ENCODE assay signal across 8 cellular contexts in the genomic region with DNA sequence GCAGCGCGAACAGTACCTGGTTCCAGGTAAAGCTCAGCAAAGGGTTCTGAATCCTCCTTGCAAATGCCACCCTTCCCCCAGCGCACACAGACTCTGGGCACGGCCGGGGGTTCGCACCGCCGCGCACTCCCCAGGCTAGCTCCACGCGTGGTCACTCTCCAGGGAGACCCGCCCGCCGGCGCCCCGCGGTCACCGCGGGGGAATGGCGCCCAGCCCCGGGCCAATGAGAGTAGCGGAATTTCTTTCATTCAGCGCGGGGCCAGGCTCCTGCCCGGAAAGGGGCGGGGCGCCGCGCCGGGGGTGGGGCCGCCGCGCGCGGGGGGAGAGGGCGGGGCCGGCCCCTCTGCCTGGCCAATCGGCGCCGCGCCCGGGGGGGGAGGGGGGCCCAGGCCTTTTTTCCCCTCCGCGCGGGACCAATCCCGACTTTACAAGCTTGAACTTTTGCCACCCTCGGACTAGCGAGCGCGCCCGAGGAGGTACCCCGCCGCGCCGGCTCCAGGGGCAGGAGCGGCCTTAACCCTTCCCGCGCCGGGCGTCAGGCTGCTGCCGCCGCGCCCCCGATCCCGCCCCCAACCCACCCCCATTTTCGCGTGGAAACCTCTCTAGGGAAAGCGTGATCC. TPM values are rescaled to one million over a fixed set of nuclear protein-coding genes. Genes with fewer than 3 reads are reported as not detected.
DNase-seq lines count a peak whose midpoint lies in the region; ATAC-seq and TF ChIP-seq lines count a peak whose summit lies in the region.

No MANE protein-coding gene starts in this region.

- H3K9me3 ChIP-seq in ES-I3 (ENCODE audit: control insufficient read depth, insufficient read depth, low read length) (no peaks in the 10 kb centered on the region), heart right ventricle (no peaks in the 10 kb centered on the region), upper lobe of left lung (no peaks in the 10 kb centered on the region)

- peak; percentile 80 for ATAC-seq in activated naive CD8-positive, alpha-beta T cell treated with anti-CD3 and anti-CD28 coated beads, Interleukin-2, amount 50 U/mL, for 24 hours
- ATAC-seq in heart right ventricle (peak; percentile 75 to 87 (median 84)), upper lobe of left lung (ENCODE audit: low FRiP score in 2 of 2) (peak; percentile 90 to 92)

- H3K4me1 ChIP-seq in ES-I3 (ENCODE audit: insufficient read depth, low read length) (peaks cover 19% of the 10 kb centered on the region), heart right ventricle (peaks cover 4 to 51% (median 35%) of the 10 kb centered on the region in 9 donors), upper lobe of left lung (peaks cover 18 to 50% (median 29%) of the 10 kb centered on the region in 4 donors)

- no peaks in the 10 kb centered on the region for H3K36me3 Mint-ChIP-seq in activated naive CD8-positive, alpha-beta T cell treated with anti-CD3 and anti-CD28 coated beads, Interleukin-2, amount 50 U/mL, for 24 hours (ENCODE audit: low read depth)

- H3K36me3 ChIP-seq in ES-I3 (ENCODE audit: insufficient read depth, low read length) (no peaks in the 10 kb centered on the region), heart right ventricle (peaks cover 0 to 6% (median 0%) of the 10 kb centered on the region in 9 donors), upper lobe of left lung (peaks cover 0 to 21% (median 4%) of the 10 kb centered on the region in 4 donors)

- H3K4me3 ChIP-seq in HFF-Myc (replicated peaks; ENCODE audit: low read depth, low read length) (peak overlapping the region; percentile 74), heart right ventricle (peak overlapping the region; percentile 62 to 85 (median 78)), upper lobe of left lung (peak overlapping the region; percentile 61 to 90 (median 76))

- no peak for TF ChIP-seq EP300 in upper lobe of left lung (IDR thresholded peaks at IDR 0.05)

- TF ChIP-seq CTCF in HFF-Myc (IDR thresholded peaks at IDR 0.05; ENCODE audit: low read depth, low read length, missing control alignments): no peak
- TF ChIP-seq CTCF in heart right ventricle (IDR thresholded peaks at IDR 0.05): no peak
- TF ChIP-seq CTCF in upper lobe of left lung (IDR thresholded peaks at IDR 0.05): no peak

- intact Hi-C loops in heart right ventricle (cut with DNase I) (loop anchor here in 7 of 10 donors (2.0 to 10.0 kb wide), 10 partner anchors 54 to 164 kb away; no protein-coding TSS in a partner anchor), posterior vena cava (cut with DNase I) (no loop called here)

- peaks cover 19% of the 10 kb centered on the region for H3K4me1 Mint-ChIP-seq in activated naive CD8-positive, alpha-beta T cell treated with anti-CD3 and anti-CD28 coated beads, Interleukin-2, amount 50 U/mL, for 24 hours

- peak in 1 of 4 donors; percentile 35 for TF ChIP-seq POLR2A in upper lobe of left lung (IDR thresholded peaks at IDR 0.05)

- H3K9me3 Mint-ChIP-seq in activated naive CD8-positive, alpha-beta T cell treated with anti-CD3 and anti-CD28 coated beads, Interleukin-2, amount 50 U/mL, for 24 hours: no peaks in the 10 kb centered on the region

- peak overlapping the region; percentile 64 for H3K27ac Mint-ChIP-seq in activated naive CD8-positive, alpha-beta T cell treated with anti-CD3 and anti-CD28 coated beads, Interleukin-2, amount 50 U/mL, for 24 hours

- H3K27ac ChIP-seq in heart right ventricle (peak overlapping the region; percentile 57 to 97 (median 92)), upper lobe of left lung (peak overlapping the region; percentile 84 to 90 (median 88))

- WGBS in heart right ventricle, 2 donors: 1% methylated on average over 60 to 65 of the region's 68 CpGs
- 0% methylated on average over 2 to 46 of the region's 68 CpGs for WGBS in upper lobe of left lung, 2 donors

- DNase-seq in HFF-Myc (ENCODE audit: extremely low read depth, low read depth) (peak; percentile 60), NCI-H1105 (lab: John Stamatoyannopoulos, UW) (peak; percentile 94), SW 1271 (lab: John Stamatoyannopoulos, UW) (peak; percentile 76 to 89), heart right ventricle (peak; percentile 96), posterior vena cava (ENCODE audit: low spot score) (peak; percentile 98), upper lobe of left lung (peak; percentile 96 to 99)
- peak; percentile 88 for DNase-seq in activated naive CD8-positive, alpha-beta T cell treated with anti-CD3 and anti-CD28 coated beads, Interleukin-2, amount 50 U/mL, for 24 hours

- peak overlapping the region; percentile 68; the same call in 1 of the 2 replicates for H3K9ac ChIP-seq in ES-I3 (ENCODE audit: low read depth, low read length)

- H3K27me3 ChIP-seq in heart right ventricle (peaks cover 0 to 32% (median 0%) of the 10 kb centered on the region in 7 donors), upper lobe of left lung (peaks cover 0 to 11% (median 0%) of the 10 kb centered on the region in 4 donors)

- H3K27me3 Mint-ChIP-seq in activated naive CD8-positive, alpha-beta T cell treated with anti-CD3 and anti-CD28 coated beads, Interleukin-2, amount 50 U/mL, for 24 hours: peaks cover 24% of the 10 kb centered on the region

- H3K4me3 Mint-ChIP-seq in activated naive CD8-positive, alpha-beta T cell treated with anti-CD3 and anti-CD28 coated beads, Interleukin-2, amount 50 U/mL, for 24 hours: peak overlapping the region; percentile 83

RNA-seq across cellular contexts. Expression of a gene that starts 1.1 kb away (rescaled TPM):
- total RNA-seq in heart right ventricle: 10 to 100 TPM; 12.2 to 43.4 (median 20.6) TPM
- 10 to 100 TPM in 1 of 2 donors, 1 to 10 TPM in 1; 6.6 to 19.5 TPM for polyA plus RNA-seq in heart right ventricle
- 10 to 100 TPM; 17.4 to 18.4 TPM for total RNA-seq in posterior vena cava
- 100 to 1,000 TPM in 3 of 6 donors, 10 to 100 TPM in 3; 76.6 to 377 (median 102) TPM for total RNA-seq in upper lobe of left lung

Comparison
In these comparisons a context has a peak if more than half of its experiments do, and no peak if none do; other contexts are left out.
1. Peak in every context shown above with its lines: DNase-seq, ATAC-seq, H3K4me3 ChIP-seq and H3K27ac ChIP-seq.
2. intact Hi-C loops: an anchor here in heart right ventricle (2.0 to 10.0 kb wide); none called in posterior vena cava.